Comparison of ENCODE assay signal across 1 cellular context in the genomic region with DNA sequence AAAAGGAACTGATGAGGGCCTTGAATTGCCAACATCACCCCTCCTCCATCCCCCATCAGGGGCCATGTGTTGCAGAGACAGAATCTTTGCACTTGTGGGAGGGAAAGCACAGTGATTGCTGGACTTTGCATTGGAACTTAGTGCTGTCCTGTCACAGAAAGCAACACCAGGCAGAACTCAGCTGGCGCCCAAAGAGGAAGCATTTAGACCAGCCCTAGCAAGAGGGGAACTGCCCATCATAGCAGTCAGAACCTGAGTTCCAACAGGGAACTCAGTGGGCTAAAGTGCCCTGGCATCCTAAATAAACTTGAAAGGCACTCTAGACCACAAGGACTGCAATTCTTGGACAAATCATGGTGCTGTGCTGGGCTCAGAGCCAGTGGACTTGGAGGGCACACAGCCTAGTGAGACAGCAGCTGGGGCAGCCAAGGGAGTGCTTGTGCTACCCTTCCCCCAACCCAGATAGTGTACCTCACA.
TF ChIP-seq lines count a peak whose summit lies in the region.

No MANE protein-coding gene starts in this region.

TF ChIP-seq in WTC11, 78 proteins besides CTCF, POLR2A, EP300 and RAD21 (continued from another document):
- no peak for TF ChIP-seq GABPB1 (CRISPR knock-in tag; IDR thresholded peaks at IDR 0.05)
- no peak for TF ChIP-seq SMAD3 (CRISPR knock-in tag; IDR thresholded peaks at IDR 0.05; ENCODE audit: borderline replicate concordance)
- TF ChIP-seq, protein P1, sequence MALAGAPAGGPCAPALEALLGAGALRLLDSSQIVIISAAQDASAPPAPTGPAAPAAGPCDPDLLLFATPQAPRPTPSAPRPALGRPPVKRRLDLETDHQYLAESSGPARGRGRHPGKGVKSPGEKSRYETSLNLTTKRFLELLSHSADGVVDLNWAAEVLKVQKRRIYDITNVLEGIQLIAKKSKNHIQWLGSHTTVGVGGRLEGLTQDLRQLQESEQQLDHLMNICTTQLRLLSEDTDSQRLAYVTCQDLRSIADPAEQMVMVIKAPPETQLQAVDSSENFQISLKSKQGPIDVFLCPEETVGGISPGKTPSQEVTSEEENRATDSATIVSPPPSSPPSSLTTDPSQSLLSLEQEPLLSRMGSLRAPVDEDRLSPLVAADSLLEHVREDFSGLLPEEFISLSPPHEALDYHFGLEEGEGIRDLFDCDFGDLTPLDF (CRISPR knock-in tag; IDR thresholded peaks at IDR 0.05), result no peak
- no peak for TF ChIP-seq ZNF263 (CRISPR knock-in tag; IDR thresholded peaks at IDR 0.05; ENCODE audit: low read depth)
